ENCODE assay signal across 1 cellular context in genomic region chr21:44299458-44300261, GRCh38.
A peak's percentile ranks its signal among the peaks of the same experiment; 100 is the strongest.
TF ChIP-seq lines count a peak whose summit lies in the region.

Gene PFKL (plus strand): TSS chr21:44300053. CDS start chr21:44300106, 53 bp downstream.

TF ChIP-seq in WTC11, 78 proteins besides CTCF, POLR2A, EP300 and RAD21 (continued from another document):
- TF ChIP-seq USF2 (CRISPR knock-in tag; IDR thresholded peaks at IDR 0.05) (peak; percentile 36; the same call in 1 of the 2 replicates), ZNF263 (CRISPR knock-in tag; IDR thresholded peaks at IDR 0.05; ENCODE audit: low read depth) (peak; percentile 51; the same call in 1 of the 2 replicates), ZNF121 (CRISPR knock-in tag; IDR thresholded peaks at IDR 0.05) (peak; percentile 94)
